ENCODE assay signal across 1 cellular context in genomic region chr20:23150304-23151007, GRCh38.
TF ChIP-seq lines count a peak whose summit lies in the region.

No MANE protein-coding gene starts in this region.

TF ChIP-seq in K562, 482 proteins besides CTCF, POLR2A, EP300 and RAD21 (continued from another document):
- peak; percentile 36; the same call in 1 of the 2 replicates for TF ChIP-seq ZNF592 (IDR thresholded peaks at IDR 0.05)
- peak; percentile 50; the same call in 1 of the 2 replicates for TF ChIP-seq RBFOX2 (IDR thresholded peaks at IDR 0.05; ENCODE audit: low read depth, low read length)
- no peak for TF ChIP-seq BACH1 (tag; IDR thresholded peaks at IDR 0.05)
